Comparison of ENCODE assay signal across 1 cellular context in genomic region chr4:1246901-1247810, GRCh38.
TF ChIP-seq lines count a peak whose summit lies in the region.

No MANE protein-coding gene starts in this region.

TF ChIP-seq in HepG2, 621 proteins besides CTCF, POLR2A, EP300 and RAD21 (continued from another document):
- no peak for TF ChIP-seq ZNF503 (CRISPR knock-in tag; IDR thresholded peaks at IDR 0.05)
- no peak for TF ChIP-seq NFE2L2 (IDR thresholded peaks at IDR 0.05; ENCODE audit: low read length)
- TF ChIP-seq ZEB1 (IDR thresholded peaks at IDR 0.05; ENCODE audit: insufficient replicate concordance, low read depth), result no peak
- TF ChIP-seq HNRNPH1 (optimal IDR thresholded peaks at IDR 0.05; ENCODE audit: low read depth, low read length), result no peak
- no peak for TF ChIP-seq SMC3 (IDR thresholded peaks at IDR 0.05; ENCODE audit: low read length)
- TF ChIP-seq ZNF343 (CRISPR knock-in tag; IDR thresholded peaks at IDR 0.05), result no peak
- TF ChIP-seq EZH2 (conservative IDR thresholded peaks at IDR 0.05; ENCODE audit: low read depth, low read length), result no peak
- no peak for TF ChIP-seq RARG (CRISPR knock-in tag; IDR thresholded peaks at IDR 0.05; ENCODE audit: low read depth)
- TF ChIP-seq GATA4 (IDR thresholded peaks at IDR 0.05; ENCODE audit: borderline replicate concordance, low read depth), result no peak
- 0 out of 2 replicates have a peak, but pooled peaks have one; percentile 33 for TF ChIP-seq ZNF670 (CRISPR knock-in tag; IDR thresholded peaks at IDR 0.05; ENCODE audit: borderline replicate concordance)
- TF ChIP-seq NBN (conservative IDR thresholded peaks at IDR 0.05), result no peak
- TF ChIP-seq ZNF263 (CRISPR knock-in tag; IDR thresholded peaks at IDR 0.05), result no peak
- 0 out of 2 replicates have a peak, but pooled peaks have one; percentile 21 for TF ChIP-seq PHF8 (CRISPR knock-in tag; IDR thresholded peaks at IDR 0.05)
- TF ChIP-seq NR1H2 (CRISPR knock-in tag; IDR thresholded peaks at IDR 0.05; ENCODE audit: borderline replicate concordance, low read depth), result no peak
- no peak for TF ChIP-seq ATAD3A (CRISPR knock-in tag; IDR thresholded peaks at IDR 0.05)
- TF ChIP-seq TBL1XR1 (IDR thresholded peaks at IDR 0.05; ENCODE audit: borderline replicate concordance, low read length, partially characterized antibody), result no peak
- no peak for TF ChIP-seq ZNF564 (CRISPR knock-in tag; IDR thresholded peaks at IDR 0.05)
- TF ChIP-seq DMAP1 (CRISPR knock-in tag; IDR thresholded peaks at IDR 0.05), result 0 out of 2 replicates have a peak, but pooled peaks have one; percentile 14
- TF ChIP-seq NFKB2 (CRISPR knock-in tag; IDR thresholded peaks at IDR 0.05; ENCODE audit: borderline replicate concordance), result 0 out of 2 replicates have a peak, but pooled peaks have one; percentile 20
- 0 out of 2 replicates have a peak, but pooled peaks have one; percentile 30 for TF ChIP-seq SP2 (CRISPR knock-in tag; IDR thresholded peaks at IDR 0.05)
